ENCODE assay signal across 1 cellular context in the genomic region with DNA sequence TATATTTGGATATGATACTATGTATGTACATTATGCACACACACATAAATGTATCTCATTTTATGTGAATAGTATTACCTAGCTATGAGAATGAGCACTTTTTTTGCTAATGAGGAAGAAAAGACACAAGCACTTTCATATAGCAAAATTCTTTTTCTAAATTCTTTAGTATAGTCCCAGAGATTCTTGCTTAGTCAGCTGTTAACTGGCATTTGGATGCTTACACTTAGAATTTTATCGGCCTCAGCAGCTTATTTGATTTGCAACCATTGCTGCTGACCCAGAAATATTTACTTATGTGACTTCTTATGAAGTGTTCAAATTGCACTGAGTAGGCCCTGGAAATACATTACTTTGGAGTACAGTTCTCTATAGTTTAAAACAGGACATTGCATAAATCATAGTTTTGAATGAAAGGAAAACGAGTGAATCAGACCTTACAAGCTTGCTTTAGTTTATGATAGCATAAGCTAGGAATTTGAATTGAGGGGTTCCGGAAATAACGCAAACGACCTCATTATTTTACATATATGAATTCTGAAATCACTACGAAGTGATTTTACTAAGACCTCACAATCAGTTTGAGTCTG.
A peak's percentile ranks its signal among the peaks of the same experiment; 100 is the strongest.
TF ChIP-seq lines count a peak whose summit lies in the region.

No MANE protein-coding gene starts in this region.

TF ChIP-seq in H1, 55 proteins besides CTCF, POLR2A, EP300 and RAD21 (continued from another document):
- TF ChIP-seq TBP (IDR thresholded peaks at IDR 0.05; ENCODE audit: low read depth, low read length) (no peak), MAFK (IDR thresholded peaks at IDR 0.05; ENCODE audit: low read depth, low read length) (peak; percentile 13; the same call in 1 of the 2 replicates)
